ENCODE assay signal across 19 cellular contexts in genomic region chr11:100240051-100240450, GRCh38.
DNase-seq lines count a peak whose midpoint lies in the region; ATAC-seq and TF ChIP-seq lines count a peak whose summit lies in the region.
"Had no signal": no experiment of that assay in that cellular context is flagged by ENCODE, and none has a peak within 500 bp of the region (broad histone marks: within the 10 kb centered on the region; RNA-seq: fewer than 3 reads in every experiment).

No MANE protein-coding gene starts in this region.

- no peak for ATAC-seq in heart left ventricle
- ATAC-seq: HCT116 had no signal

- no peaks in the 10 kb centered on the region for H3K4me1 ChIP-seq in heart left ventricle
- H3K4me1 ChIP-seq: BE2C had no signal

- H3K9me3 ChIP-seq in heart left ventricle = peaks cover 0 to 4% (median 0%) of the 10 kb centered on the region in 12 donors
- H3K9me3 ChIP-seq: BE2C had no signal

- no peaks in the 10 kb centered on the region for H3K36me3 ChIP-seq in heart left ventricle
- H3K36me3 ChIP-seq: BE2C had no signal

- 75 to 82% (median 80%) methylated on average over 5 of the region's 5 CpGs for WGBS in heart left ventricle, 4 donors

- H3K27ac ChIP-seq in heart left ventricle = no peak overlapping the region

- TF ChIP-seq POLR2A in heart left ventricle (IDR thresholded peaks at IDR 0.05) = no peak

- intact Hi-C loops in heart left ventricle (cut with DNase I) = no loop called here

- H3K27me3 ChIP-seq in heart left ventricle = no peaks in the 10 kb centered on the region
- H3K27me3 ChIP-seq: BE2C had no signal

- DNase-seq in NCI-H82 (lab: John Stamatoyannopoulos, UW) (peak; percentile 37), NCI-H82 treated with DMSO at 0.1 percent for 48 hours (lab: John Stamatoyannopoulos, UW; ENCODE audit: unreplicated experiment) (no peak), NCI-H2171 treated with DMSO at 0.1 percent for 48 hours (lab: John Stamatoyannopoulos, UW) (peak; percentile 89), SK-N-DZ (ENCODE audit: low spot score) (peak; percentile 83), heart left ventricle (no peak), SIG-M5 treated with dmso at 0.1 percent for 504 hours (lab: John Stamatoyannopoulos, UW; ENCODE audit: unreplicated experiment) (no peak)
- DNase-seq in stimulated activated CD4-positive, alpha-beta T cell treated with anti-CD3 and anti-CD28 coated beads, Interleukin-4, amount 100 ng/mL, for 1 hour = no peak
- DNase-seq: ACHN; BE2C; C1 segment of cervical spinal cord; CD4-positive, CD25-positive, alpha-beta regulatory T cell; CD8-positive, alpha-beta memory T cell; COR-L47; DMS79 treated with DMSO at 0.1 percent for 48 hours; GF-D8; GOT3; H7; HFFc6 had no signal

- no peak for TF ChIP-seq CTCF in heart left ventricle (IDR thresholded peaks at IDR 0.05)

- no peak overlapping the region for H3K4me3 ChIP-seq in heart left ventricle

Comparison
In these comparisons a context has a peak if more than half of its experiments do, and no peak if none do; other contexts are left out.
1. DNase-seq: peak in NCI-H82 (single experiment), NCI-H2171 treated with DMSO at 0.1 percent for 48 hours (single experiment) and SK-N-DZ (single experiment); none in NCI-H82 treated with DMSO at 0.1 percent for 48 hours (single experiment), stimulated activated CD4-positive, alpha-beta T cell treated with anti-CD3 and anti-CD28 coated beads, Interleukin-4, amount 100 ng/mL, for 1 hour (single experiment), heart left ventricle (0 of 5) and SIG-M5 treated with dmso at 0.1 percent for 504 hours (single experiment).